Comparison of ENCODE assay signal across 8 cellular contexts in the genomic region with DNA sequence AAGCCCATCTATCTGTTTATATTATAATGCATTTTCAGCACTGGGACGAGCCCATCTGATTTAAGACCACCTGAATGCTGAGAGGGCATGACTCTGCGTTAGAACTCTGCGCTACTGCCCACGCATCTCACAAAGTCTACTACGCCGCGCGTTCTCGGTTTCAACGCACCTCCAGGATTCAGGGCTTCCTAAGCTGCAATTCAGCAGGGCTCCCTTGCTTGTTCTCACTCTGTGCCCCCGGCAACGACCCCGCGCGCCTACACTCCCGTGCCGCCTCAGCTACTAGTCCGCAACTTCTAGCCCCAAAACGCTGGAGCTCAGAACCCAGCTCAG. TPM values are rescaled to one million over a fixed set of nuclear protein-coding genes. Genes with fewer than 3 reads are reported as not detected.
DNase-seq lines count a peak whose midpoint lies in the region; FAIRE-seq and TF ChIP-seq lines count a peak whose summit lies in the region.

No MANE protein-coding gene starts in this region.

- no peak for DNase-seq in activated naive CD4-positive, alpha-beta T cell treated with anti-CD3 and anti-CD28 coated beads for 36 hours
- DNase-seq in activated naive CD4-positive, alpha-beta T cell treated with anti-CD3 and anti-CD28 coated beads, Interleukin-2, amount 50 U/mL, for 16 hours = no peak
- DNase-seq in LNCaP clone FGC (ENCODE audit: low read depth) (no peak), H1 (ENCODE audit: low read depth in 1 of 2, low spot score in 2 of 2) (no peak), AML-193 (lab: John Stamatoyannopoulos, UW) (no peak), SIG-M5 treated with dmso at 0.1 percent for 504 hours (lab: John Stamatoyannopoulos, UW; ENCODE audit: unreplicated experiment) (no peak), AG08396 (ENCODE audit: low spot score) (no peak)

- no peak overlapping the region for H3K23ac ChIP-seq in H1 (ENCODE audit: insufficient read length)

- H3K9me3 Mint-ChIP-seq in activated naive CD4-positive, alpha-beta T cell treated with anti-CD3 and anti-CD28 coated beads for 36 hours = no peaks in the 10 kb centered on the region

- TF ChIP-seq CTCF in LNCaP clone FGC (IDR thresholded peaks at IDR 0.05; ENCODE audit: control insufficient read depth, extremely low read depth, insufficient read depth) (no peak), H1 (IDR thresholded peaks at IDR 0.05; ENCODE audit: control extremely low read depth in 1 of 3, insufficient read depth in 1 of 3, low read depth in 1 of 3, low read length in 3 of 3) (no peak)

- H3K9me3 ChIP-seq in H1 (ENCODE audit: insufficient read depth in 2 of 2, low read depth in 1 of 2, low read length in 1 of 2) = no peaks in the 10 kb centered on the region
- no peaks in the 10 kb centered on the region for H3K9me3 ChIP-seq in neuron (ENCODE audit: low read length)

- H3K4me2 ChIP-seq in H1 (ENCODE audit: insufficient read depth in 1 of 2, low read depth in 2 of 2, low read length in 2 of 2) = peak overlapping the region; percentile 90 to 96

- intact Hi-C loops in activated naive CD4-positive, alpha-beta T cell treated with anti-CD3 and anti-CD28 coated beads for 36 hours (cut with micrococcal nuclease) = loop anchor here (1.0 to 10.0 kb wide), 5 partner anchors 116 to 1754 kb away; a partner anchor contains a TSS

- H3K27ac ChIP-seq in H1 (ENCODE audit: low read depth, low read length) = no peak overlapping the region

- H4K20me1 ChIP-seq in H1 (replicated peaks in 1 of 2; ENCODE audit: control insufficient read depth in 1 of 2, insufficient read depth in 2 of 2, low read length in 2 of 2) = peaks cover 3 to 5% of the 10 kb centered on the region in 2 experiments

- no peak overlapping the region for H2BK15ac ChIP-seq in H1 (ENCODE audit: low read length)

- CTCF ChIA-PET in activated naive CD4-positive, alpha-beta T cell treated with anti-CD3 and anti-CD28 coated beads for 36 hours (lab: Charles Lee) = no interaction called here
- CTCF ChIA-PET in H1 (lab: Charles Lee; ENCODE audit: partially characterized antibody) = interaction anchor here (0.8 to 3.6 kb wide), 6 partner anchors 10 to 133 kb away, joined by 3 to 24 read pairs (median 4); no protein-coding TSS in a partner anchor

- TF ChIP-seq RAD21 in H1 (IDR thresholded peaks at IDR 0.05 in 1 of 2, conservative IDR thresholded peaks at IDR 0.05 in 1 of 2; ENCODE audit: low read depth in 2 of 2, low read length in 2 of 2) = no peak

- peak overlapping the region; percentile 90 for H3K4me3 ChIP-seq in LNCaP clone FGC (ENCODE audit: low read depth, low read length)
- peak overlapping the region; percentile 75 to 85 (median 82) for H3K4me3 ChIP-seq in H1 (ENCODE audit: extremely low read depth in 1 of 4, insufficient read depth in 2 of 4, low read depth in 3 of 4, low read length in 4 of 4)
- peak overlapping the region; percentile 76 for H3K4me3 ChIP-seq in neuron (ENCODE audit: low read length)

- no peaks in the 10 kb centered on the region; a peak in 1 of 8 replicates for H3K36me3 ChIP-seq in H1 (ENCODE audit: control insufficient read depth in 2 of 4, insufficient read depth in 4 of 4, low read length in 3 of 4)
- no peaks in the 10 kb centered on the region for H3K36me3 ChIP-seq in neuron (ENCODE audit: insufficient read depth, low read length)

- no peak overlapping the region for H4K91ac ChIP-seq in H1 (replicated peaks; ENCODE audit: insufficient read length, low read length)

- no peak overlapping the region for H2BK12ac ChIP-seq in H1 (ENCODE audit: low read depth, low read length)

- no peaks in the 10 kb centered on the region for H3K36me3 Mint-ChIP-seq in activated naive CD4-positive, alpha-beta T cell treated with anti-CD3 and anti-CD28 coated beads for 36 hours (ENCODE audit: low read depth)

- H2BK5ac ChIP-seq in H1 (ENCODE audit: low read depth, low read length) = no peak overlapping the region

- no peak overlapping the region for H4K8ac ChIP-seq in H1 (ENCODE audit: extremely low read depth, insufficient read depth, low read length)

- no peak for FAIRE-seq in H1 (lab: Jason Lieb, UNC)

- H3K79me1 ChIP-seq in H1 (ENCODE audit: low read depth, low read length) = no peaks in the 10 kb centered on the region; the same call in 1 of the 2 replicates

- no peak overlapping the region for H3K56ac ChIP-seq in H1 (replicated peaks; ENCODE audit: insufficient read length, low read depth, low read length)

- TF ChIP-seq EP300 in H1 (IDR thresholded peaks at IDR 0.05; ENCODE audit: borderline replicate concordance in 1 of 2, low read depth in 2 of 2, low read length in 2 of 2) = no peak

- TF ChIP-seq POLR2A in H1 (IDR thresholded peaks at IDR 0.05; ENCODE audit: control extremely low read depth in 1 of 2, low read depth in 2 of 2, low read length in 2 of 2) = no peak; a peak in 1 of 3 replicates

- peaks cover 19% of the 10 kb centered on the region for H3K23me2 ChIP-seq in H1 (ENCODE audit: low read depth, low read length)

- H3K27me3 Mint-ChIP-seq in activated naive CD4-positive, alpha-beta T cell treated with anti-CD3 and anti-CD28 coated beads for 36 hours (ENCODE audit: low read depth) = peaks cover 58% of the 10 kb centered on the region

- peaks cover 0 to 20% (median 11%) of the 10 kb centered on the region in 4 experiments; a peak in 5 of 7 replicates for H3K27me3 ChIP-seq in H1 (replicated peaks in 1 of 4; ENCODE audit: control insufficient read depth in 3 of 4, extremely low read depth in 1 of 4, insufficient read depth in 3 of 4, low read length in 3 of 4)
- no peaks in the 10 kb centered on the region for H3K27me3 ChIP-seq in neuron (ENCODE audit: insufficient read depth, low read length)

- POLR2A ChIA-PET in H1 (lab: Charles Lee; ENCODE audit: partially characterized antibody) = interaction anchor here (0.8 to 1.9 kb wide), 5 partner anchors 8 to 197 kb away, joined by 3 to 7 read pairs (median 3); no protein-coding TSS in a partner anchor

- peaks cover 12% of the 10 kb centered on the region for H3K4me1 Mint-ChIP-seq in activated naive CD4-positive, alpha-beta T cell treated with anti-CD3 and anti-CD28 coated beads for 36 hours (ENCODE audit: low read depth)

- H3K9ac ChIP-seq in H1 (replicated peaks in 1 of 4; ENCODE audit: extremely low read depth in 1 of 4, low read depth in 3 of 4, low read length in 3 of 4) = peak overlapping the region; percentile 40 to 64 (median 48)

- H2BK20ac ChIP-seq in H1 (ENCODE audit: low read length) = no peak overlapping the region

- H3K4me1 ChIP-seq in H1 (replicated peaks in 1 of 4; ENCODE audit: control insufficient read depth in 3 of 4, insufficient read depth in 4 of 4, low read length in 3 of 4) (peaks cover 0 to 5% (median 1%) of the 10 kb centered on the region in 4 experiments; a peak in 2 of 7 replicates), neuron (ENCODE audit: insufficient read depth, low read length) (peaks cover 36% of the 10 kb centered on the region)

- H2AFZ ChIP-seq in H1 (ENCODE audit: low read length) (peak overlapping the region; percentile 75), neuron (ENCODE audit: low read depth, low read length) (peak overlapping the region; percentile 65)

- H4K5ac ChIP-seq in H1 (ENCODE audit: insufficient read length, low read depth, low read length) = no peak overlapping the region

- H3K79me2 ChIP-seq in H1 (ENCODE audit: control insufficient read depth in 1 of 2, insufficient read depth in 2 of 2, low read length in 2 of 2) = peaks cover 0 to 18% of the 10 kb centered on the region in 2 experiments; a peak in 2 of 4 replicates

- H2AK5ac ChIP-seq in H1 (ENCODE audit: low read depth, low read length) = no peak overlapping the region

- H3K4ac ChIP-seq in H1 (replicated peaks; ENCODE audit: insufficient read length, low read depth, low read length) = no peak overlapping the region

- H2BK120ac ChIP-seq in H1 (replicated peaks; ENCODE audit: low read depth, low read length) = no peak overlapping the region

- H3K18ac ChIP-seq in H1 (ENCODE audit: extremely low read depth, low read length) = peak overlapping the region; percentile 9; the same call in 1 of the 2 replicates

- H3K27ac Mint-ChIP-seq in activated naive CD4-positive, alpha-beta T cell treated with anti-CD3 and anti-CD28 coated beads for 36 hours = no peak overlapping the region

- WGBS in H1 (ENCODE audit: extremely low coverage in 1 of 2, insufficient coverage in 1 of 2, insufficient read length in 1 of 2, insufficient replicate concordance in 2 of 2, low coverage in 1 of 2, low lambda C conversion rate in 2 of 2, missing lambda C conversion rate in 1 of 2), 2 experiments = 2% methylated on average over 18 of the region's 19 CpGs; no CpG with 5 or more reads in 1 of the 2 experiments

- peak overlapping the region; percentile 79 for H3K4me3 Mint-ChIP-seq in activated naive CD4-positive, alpha-beta T cell treated with anti-CD3 and anti-CD28 coated beads for 36 hours

- no peak overlapping the region for H3K14ac ChIP-seq in H1 (ENCODE audit: insufficient read length)

TF ChIP-seq in H1, 55 proteins besides CTCF, POLR2A, EP300 and RAD21 (continues in another document):
- TF ChIP-seq SUZ12 (IDR thresholded peaks at IDR 0.05; ENCODE audit: low read length) (no peak), PHF8 (conservative IDR thresholded peaks at IDR 0.05; ENCODE audit: low read depth, low read length) (0 out of 2 replicates have a peak, but pooled peaks have one; percentile 17), EGR1 (IDR thresholded peaks at IDR 0.05; ENCODE audit: borderline replicate concordance, low read depth, low read length) (no peak), SIN3A (conservative IDR thresholded peaks at IDR 0.05 in 1 of 2, IDR thresholded peaks at IDR 0.05 in 1 of 2; ENCODE audit: low read depth in 1 of 2, low read length in 2 of 2) (peak in 1 of 2 experiments; percentile 59; a peak in 1 of 4 replicates), RXRA (IDR thresholded peaks at IDR 0.05; ENCODE audit: insufficient read depth, low read depth, low read length) (no peak), RNF2 (IDR thresholded peaks at IDR 0.05; ENCODE audit: borderline replicate concordance, low read depth, low read length, missing control alignments, poor library complexity, severe bottlenecking) (no peak), SAP30 (IDR thresholded peaks at IDR 0.05; ENCODE audit: insufficient read depth, insufficient replicate concordance, low read length) (peak; percentile 71), CTBP2 (IDR thresholded peaks at IDR 0.05; ENCODE audit: borderline replicate concordance, insufficient read depth, insufficient read length, low read length) (no peak)

RNA-seq across cellular contexts. Expression of a gene that starts 0.3 kb away (rescaled TPM):
- under 1 TPM; 0.25 to 0.45 TPM for total RNA-seq in activated naive CD4-positive, alpha-beta T cell treated with anti-CD3 and anti-CD28 coated beads for 36 hours
- 13.3 and 15.6 TPM in 2 replicates for total RNA-seq in H1 (2021; fragmentation: NEBNext Ultra II Directional; extraction: Animal tissue kit (Norgen Biotek cat#: 25700))
- polyA plus RNA-seq in H1 (2011; rRNA removed) = 3.1 and 4.9 TPM in 2 replicates
- 4.6 TPM for polyA plus RNA-seq in H1 (2011; cell fraction: cytosol; rRNA removed)
- 6.1 TPM for polyA plus RNA-seq in H1 (2011; cell fraction: nucleus; rRNA removed)
- 6.7 to 10.7 TPM (median 7.6 TPM) in 4 replicates for polyA plus RNA-seq in H1 (2012, experiment 1 of 2)
- polyA plus RNA-seq in H1 (2012, experiment 2 of 2) = 0.94 TPM
- polyA plus RNA-seq in H1 (2013, experiment 1 of 2) = 7.8 TPM
- 7.9 TPM for polyA plus RNA-seq in H1 (2013, experiment 2 of 2)
- 4.1 and 4.9 TPM in 2 replicates for polyA minus RNA-seq in H1 (2011; rRNA and poly(A)+ RNA removed)
- polyA minus RNA-seq in H1 (2011; cell fraction: cytosol; rRNA and poly(A)+ RNA removed) = 6.0 TPM
- polyA minus RNA-seq in H1 (2011; cell fraction: nucleus; rRNA and poly(A)+ RNA removed) = 21.3 TPM
